Comparison of ENCODE assay signal across 14 cellular contexts in the genomic region with DNA sequence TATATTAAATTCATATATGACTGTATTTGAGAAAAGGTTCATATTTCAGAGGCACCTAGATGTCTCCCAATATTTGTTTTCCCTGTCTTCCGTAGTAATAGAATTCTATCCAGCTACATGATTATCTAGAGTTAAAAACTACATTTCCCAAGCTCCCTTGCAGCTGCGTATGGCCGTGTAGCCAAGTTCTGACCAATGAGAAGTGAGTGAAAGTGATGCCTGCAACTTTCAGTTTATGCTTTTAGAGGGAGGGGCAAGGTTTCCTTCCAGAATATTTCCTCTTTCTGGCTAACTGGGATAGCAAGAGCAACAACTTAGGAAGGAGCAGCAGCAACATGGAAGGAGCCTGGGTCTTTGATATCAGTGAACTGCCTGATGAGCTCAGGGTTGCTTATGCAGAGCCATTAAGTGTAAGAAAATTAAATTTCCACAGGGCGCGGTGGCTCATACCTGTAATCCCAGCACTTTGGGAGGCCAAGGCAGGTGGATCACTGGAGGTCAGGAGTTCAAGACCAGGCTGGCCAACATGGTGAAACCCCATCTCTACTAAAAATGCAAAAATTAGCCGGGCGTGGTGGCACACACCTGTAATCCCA. TPM values are rescaled to one million over a fixed set of nuclear protein-coding genes. Genes with fewer than 3 reads are reported as not detected.
DNase-seq lines count a peak whose midpoint lies in the region; FAIRE-seq and TF ChIP-seq lines count a peak whose summit lies in the region.
"Had no signal": no experiment of that assay in that cellular context is flagged by ENCODE, and none has a peak within 500 bp of the region (broad histone marks: within the 10 kb centered on the region; RNA-seq: fewer than 3 reads in every experiment).

No MANE protein-coding gene starts in this region.

- no peaks in the 10 kb centered on the region for H3K4me1 ChIP-seq in keratinocyte (ENCODE audit: control insufficient read depth, extremely low read depth, insufficient read depth, low read length)
- H3K4me1 ChIP-seq: transverse colon had no signal

- H3K9me1 ChIP-seq in keratinocyte (ENCODE audit: control insufficient read depth, extremely low read depth, insufficient read depth, low read length): no peaks in the 10 kb centered on the region

- H3K9me3 ChIP-seq in keratinocyte (ENCODE audit: control insufficient read depth, low read depth, low read length): no peaks in the 10 kb centered on the region
- H3K9me3 ChIP-seq: transverse colon had no signal

- no peaks in the 10 kb centered on the region for H3K79me2 ChIP-seq in keratinocyte (ENCODE audit: control insufficient read depth, insufficient read depth, low read length)

- TF ChIP-seq CTCF in LNCaP clone FGC (IDR thresholded peaks at IDR 0.05; ENCODE audit: control insufficient read depth, extremely low read depth, insufficient read depth) (no peak), astrocyte of the spinal cord (IDR thresholded peaks at IDR 0.05; ENCODE audit: low read depth, low read length) (no peak), keratinocyte (optimal IDR thresholded peaks at IDR 0.05 in 1 of 3, IDR thresholded peaks at IDR 0.05 in 1 of 3, conservative IDR thresholded peaks at IDR 0.05 in 1 of 3; ENCODE audit: extremely low read depth in 1 of 3, insufficient read depth in 2 of 3, low read length in 3 of 3) (no peak)

- H3K27ac ChIP-seq in keratinocyte (ENCODE audit: control insufficient read depth, insufficient read depth, low read length): no peak overlapping the region
- H3K27ac ChIP-seq: transverse colon had no signal

- peak overlapping the region; percentile 22 for H3K4me2 ChIP-seq in keratinocyte (ENCODE audit: control insufficient read depth, extremely low read depth, insufficient read depth, low read depth, low read length)

- in situ Hi-C loops in astrocyte of the spinal cord (cut with HindIII; ENCODE audit: low sequenced_read_pairs): no loop called here

- DNase-seq in DMS114 treated with DMSO at 0.1 percent for 48 hours (lab: John Stamatoyannopoulos, UW; ENCODE audit: unreplicated experiment): peak; percentile 80
- DNase-seq in LNCaP clone FGC (ENCODE audit: low read depth): peak; percentile 18
- peak; percentile 4 for DNase-seq in astrocyte of the spinal cord (ENCODE audit: low read depth, low spot score)
- DNase-seq in keratinocyte (ENCODE audit: low read depth, low spot score): no peak
- DNase-seq in NCI-H345 treated with DMSO at 0.1 percent for 48 hours (lab: John Stamatoyannopoulos, UW; ENCODE audit: unreplicated experiment): no peak
- no peak for DNase-seq in ureter (ENCODE audit: low spot score)
- no peak for DNase-seq in NCI-H774 (lab: John Stamatoyannopoulos, UW)
- DNase-seq in middle frontal gyrus (ENCODE audit: extremely low spot score, low spot score): no peak
- DNase-seq: activated B cell treated with CpG ODN at 0.5 μM for 24 hours, foreskin melanocyte, NCI-H69, transverse colon had no signal

- H3K9ac ChIP-seq in keratinocyte (ENCODE audit: control insufficient read depth, extremely low read depth, insufficient read depth, low read length): no peak overlapping the region

- H3K4me3 ChIP-seq in LNCaP clone FGC (ENCODE audit: low read depth, low read length): no peak overlapping the region
- H3K4me3 ChIP-seq in astrocyte of the spinal cord (ENCODE audit: low read depth, low read length): no peak overlapping the region
- no peak overlapping the region for H3K4me3 ChIP-seq in keratinocyte (ENCODE audit: control insufficient read depth in 2 of 3, extremely low read depth in 1 of 3, insufficient read depth in 2 of 3, low read depth in 1 of 3, low read length in 3 of 3)
- H3K4me3 ChIP-seq: transverse colon had no signal

- dilution Hi-C loops in keratinocyte (cut with MboI; ENCODE audit: extremely low pct_ligation_motif_present, low sequenced_read_pairs): no loop called here

- no peaks in the 10 kb centered on the region for H4K20me1 ChIP-seq in keratinocyte (ENCODE audit: control insufficient read depth, extremely low read depth, insufficient read depth, low read length)

- H3K27me3 ChIP-seq in keratinocyte (ENCODE audit: control insufficient read depth, extremely low read depth, insufficient read depth, low read length): no peaks in the 10 kb centered on the region

- FAIRE-seq in keratinocyte (lab: Jason Lieb, UNC): no peak

- no peak overlapping the region for H2AFZ ChIP-seq in keratinocyte (ENCODE audit: control insufficient read depth, low read length)

- no peaks in the 10 kb centered on the region for H3K36me3 ChIP-seq in keratinocyte (ENCODE audit: control insufficient read depth in 2 of 2, extremely low read depth in 1 of 2, insufficient read depth in 2 of 2, low read length in 2 of 2)
- H3K36me3 ChIP-seq: transverse colon had no signal

RNA-seq across cellular contexts. Expression of gene CYP2A13, which starts 23.2 kb away (rescaled TPM):
- not detected in 3 replicates for polyA plus RNA-seq in keratinocyte
- polyA plus RNA-seq in keratinocyte (2011; ENCODE audit: low read depth): not detected
- polyA plus RNA-seq in keratinocyte (2011; cell fraction: cytosol; rRNA removed): not detected in 2 replicates
- polyA plus RNA-seq in keratinocyte (2011; cell fraction: nucleus; rRNA removed): not detected in 2 replicates
- not detected in 2 replicates for polyA plus RNA-seq in keratinocyte (2012; ENCODE audit: low replicate concordance)
- polyA minus RNA-seq in keratinocyte: not detected in 3 replicates
- polyA minus RNA-seq in keratinocyte (2011; cell fraction: cytosol; rRNA and poly(A)+ RNA removed): not detected
- not detected in 2 replicates for polyA minus RNA-seq in keratinocyte (2011; cell fraction: nucleus; rRNA and poly(A)+ RNA removed)
- total RNA-seq in ureter: not detected
- total RNA-seq: activated B cell treated with CpG ODN at 0.5 μM for 24 hours; natural killer cell treated with Interleukin-12 subunit alpha and Interleukin-12 subunit beta and Interleukin-15 and Interleukin-18, amount 100 ng/mL, for 72 hours; transverse colon had no signal
- polyA plus RNA-seq: adipose tissue had no signal

RNA-seq across cellular contexts. Expression of gene CYP2F1, which starts 49.2 kb away (rescaled TPM):
- not detected in 3 replicates for polyA plus RNA-seq in keratinocyte
- polyA plus RNA-seq in keratinocyte (2011; ENCODE audit: low read depth): not detected
- not detected in 2 replicates for polyA plus RNA-seq in keratinocyte (2011; cell fraction: cytosol; rRNA removed)
- polyA plus RNA-seq in keratinocyte (2011; cell fraction: nucleus; rRNA removed): not detected in 2 replicates
- 0.16 TPM in 1 of 2 replicates, not detected in the other for polyA plus RNA-seq in keratinocyte (2012; ENCODE audit: low replicate concordance)
- not detected in 3 replicates for polyA minus RNA-seq in keratinocyte
- polyA minus RNA-seq in keratinocyte (2011; cell fraction: cytosol; rRNA and poly(A)+ RNA removed): not detected
- not detected in 2 replicates for polyA minus RNA-seq in keratinocyte (2011; cell fraction: nucleus; rRNA and poly(A)+ RNA removed)
- not detected for total RNA-seq in ureter
- total RNA-seq: activated B cell treated with CpG ODN at 0.5 μM for 24 hours; natural killer cell treated with Interleukin-12 subunit alpha and Interleukin-12 subunit beta and Interleukin-15 and Interleukin-18, amount 100 ng/mL, for 72 hours; transverse colon had no signal
- polyA plus RNA-seq: adipose tissue had no signal

Comparison
In these comparisons a context has a peak if more than half of its experiments do, and no peak if none do; other contexts are left out.
1. DNase-seq: peak in DMS114 treated with DMSO at 0.1 percent for 48 hours (single experiment), LNCaP clone FGC (single experiment) and astrocyte of the spinal cord (single experiment); none in keratinocyte (single experiment), NCI-H345 treated with DMSO at 0.1 percent for 48 hours (single experiment), ureter (single experiment), NCI-H774 (single experiment) and middle frontal gyrus (single experiment).